8 cellular contexts compared by ENCODE assay signal in genomic region chr3:53130179-53131135, GRCh38. TPM values are rescaled to one million over a fixed set of nuclear protein-coding genes. Genes with fewer than 3 reads are reported as not detected.
A peak's percentile ranks its signal among the peaks of the same experiment; 100 is the strongest.
DNase-seq lines count a peak whose midpoint lies in the region; ATAC-seq, FAIRE-seq and TF ChIP-seq lines count a peak whose summit lies in the region.

RFT1 (minus strand) TSS chr3:53130435; CDS start chr3:53130400, 35 bp downstream.

- ATAC-seq in HG02642 (IDR thresholded peaks at IDR 0.05; ENCODE audit: poor library complexity, unreplicated experiment) (peak; percentile 91), Right ventricle myocardium superior (ENCODE audit: poor library complexity) (peak; percentile 97), pancreas (peak; percentile 89 to 96 (median 92))
- peak; percentile 96 for ATAC-seq in activated naive CD8-positive, alpha-beta T cell treated with anti-CD3 and anti-CD28 coated beads, Interleukin-2, amount 50 U/mL, for 24 hours

- CTCF ChIA-PET in GM10248 (lab: Yijun Ruan, JAX), result interaction anchor here (0.8 to 14.9 kb wide), 6 partner anchors 8 to 65 kb away, joined by 3 to 236 read pairs (median 74); no protein-coding TSS in a partner anchor

- POLR2A ChIA-PET in GM10248 (lab: Yijun Ruan, JAX), result no interaction called here

- no peaks in the 10 kb centered on the region for H3K9me3 ChIP-seq in pancreas
- no peaks in the 10 kb centered on the region for H3K9me3 ChIP-seq in tibial artery

- H3K36me3 ChIP-seq in pancreas (peaks cover 0 to 3% (median 2%) of the 10 kb centered on the region in 3 donors), tibial artery (peaks cover 2 to 8% (median 3%) of the 10 kb centered on the region in 3 donors)

- no peak for FAIRE-seq in pancreas (lab: Jason Lieb, UNC)

- H3K9me3 Mint-ChIP-seq in activated naive CD8-positive, alpha-beta T cell treated with anti-CD3 and anti-CD28 coated beads, Interleukin-2, amount 50 U/mL, for 24 hours, result no peaks in the 10 kb centered on the region

- intact Hi-C loops in Right ventricle myocardium superior (cut with DNase I) (loop anchor here (5.0 kb wide), 1 partner anchor 67 kb away; no protein-coding TSS in a partner anchor), pancreas (cut with DNase I) (loop anchor here in 1 of 3 donors (5.0 kb wide), 1 partner anchor 67 kb away; no protein-coding TSS in a partner anchor), tibial artery (cut with DNase I; ENCODE audit: low total_unique reads) (no loop called here)

- H3K27ac ChIP-seq in pancreas (peak within 1 kb of the TSS; percentile 81 to 90 (median 88)), tibial artery (peak within 1 kb of the TSS; percentile 83 to 92)

- H3K27me3 Mint-ChIP-seq in activated naive CD8-positive, alpha-beta T cell treated with anti-CD3 and anti-CD28 coated beads, Interleukin-2, amount 50 U/mL, for 24 hours, result no peaks in the 10 kb centered on the region

- WGBS in pancreas, 2 donors, result 2 to 3% methylated on average over 41 of the region's 41 CpGs

- H3K4me3 ChIP-seq in pancreas (peak within 1 kb of the TSS; percentile 68 to 91 (median 85)), tibial artery (peak within 1 kb of the TSS; percentile 89 to 93)

- peak within 1 kb of the TSS; percentile 95 for H3K4me3 Mint-ChIP-seq in activated naive CD8-positive, alpha-beta T cell treated with anti-CD3 and anti-CD28 coated beads, Interleukin-2, amount 50 U/mL, for 24 hours

- H3K27me3 ChIP-seq in pancreas (no peaks in the 10 kb centered on the region), tibial artery (no peaks in the 10 kb centered on the region)

- peak; percentile 94 for DNase-seq in GM10248 (ENCODE audit: extremely low spot score)
- DNase-seq in NCI-H1417 (lab: John Stamatoyannopoulos, UW), result peak; percentile 87 to 94 (median 88)
- peak; percentile 94 for DNase-seq in SW480 (ENCODE audit: low spot score)
- peak; percentile 99 for DNase-seq in activated naive CD8-positive, alpha-beta T cell treated with anti-CD3 and anti-CD28 coated beads, Interleukin-2, amount 50 U/mL, for 24 hours
- DNase-seq in Right ventricle myocardium superior, result peak; percentile 100
- peak; percentile 96 to 99 (median 97) for DNase-seq in pancreas
- peak; percentile 99 to 100 for DNase-seq in tibial artery

- H3K4me1 ChIP-seq in pancreas (peaks cover 7 to 13% (median 9%) of the 10 kb centered on the region in 3 donors), tibial artery (peaks cover 0 to 16% (median 11%) of the 10 kb centered on the region in 4 donors)

- H3K4me1 Mint-ChIP-seq in activated naive CD8-positive, alpha-beta T cell treated with anti-CD3 and anti-CD28 coated beads, Interleukin-2, amount 50 U/mL, for 24 hours, result peaks cover 25% of the 10 kb centered on the region

- peak within 1 kb of the TSS; percentile 99 for H3K27ac Mint-ChIP-seq in activated naive CD8-positive, alpha-beta T cell treated with anti-CD3 and anti-CD28 coated beads, Interleukin-2, amount 50 U/mL, for 24 hours

- TF ChIP-seq CTCF in GM10248 (IDR thresholded peaks at IDR 0.05; ENCODE audit: control extremely low read depth, extremely low read depth, low read depth, missing control alignments), result no peak
- TF ChIP-seq CTCF in pancreas (IDR thresholded peaks at IDR 0.05), result no peak
- no peak for TF ChIP-seq CTCF in tibial artery (IDR thresholded peaks at IDR 0.05)

- peaks cover 9% of the 10 kb centered on the region for H3K36me3 Mint-ChIP-seq in activated naive CD8-positive, alpha-beta T cell treated with anti-CD3 and anti-CD28 coated beads, Interleukin-2, amount 50 U/mL, for 24 hours (ENCODE audit: low read depth)

RNA-seq across cellular contexts. Expression of gene RFT1, which starts in this region (rescaled TPM):
- total RNA-seq in Right ventricle myocardium superior, result 9.8 TPM
- total RNA-seq in pancreas, result 10 to 100 TPM; 10.4 to 20.4 (median 17.8) TPM
- polyA plus RNA-seq in pancreas, result 1 to 10 TPM; 6.9 TPM

Comparison
In these comparisons a context has a peak if more than half of its experiments do, and no peak if none do; other contexts are left out.
1. Peak in every context shown above with its lines: DNase-seq, ATAC-seq, H3K4me3 ChIP-seq and H3K27ac ChIP-seq.